ENCODE assay signal across 7 cellular contexts in the genomic region with DNA sequence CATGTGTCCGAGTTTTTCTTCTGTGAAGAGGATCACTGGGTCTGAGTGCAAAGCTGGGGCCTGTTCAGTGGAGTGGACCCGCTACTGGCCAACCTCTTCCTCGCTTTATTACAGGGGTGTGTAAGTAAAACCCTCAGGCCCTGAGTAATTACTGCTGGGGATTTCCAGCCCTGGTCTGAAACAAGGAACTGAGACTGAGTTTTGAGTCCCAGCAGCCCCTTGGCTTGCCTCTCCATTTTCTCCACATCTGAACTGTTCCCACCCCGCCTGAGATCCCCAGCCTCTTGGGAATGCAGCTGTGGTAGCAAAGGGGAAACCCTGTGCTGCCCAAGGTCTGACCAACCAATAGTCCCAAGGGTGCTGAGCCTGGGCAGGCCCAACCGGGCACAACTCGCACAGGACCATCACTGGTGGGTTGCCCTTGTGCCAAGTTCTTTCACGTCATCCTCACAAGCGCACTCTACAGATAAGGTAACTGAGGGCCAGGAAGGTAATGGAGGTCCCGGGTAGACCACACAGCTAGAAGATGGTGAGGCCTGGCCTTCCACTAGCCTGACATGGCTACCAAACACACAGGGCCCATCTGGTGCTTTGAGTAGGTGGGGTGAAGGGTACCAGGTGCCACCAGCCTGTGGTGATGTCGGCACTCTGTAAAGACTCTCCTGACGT. TPM values are rescaled to one million over a fixed set of nuclear protein-coding genes. Genes with fewer than 3 reads are reported as not detected.
A peak's percentile ranks its signal among the peaks of the same experiment; 100 is the strongest.
DNase-seq lines count a peak whose midpoint lies in the region; ATAC-seq and TF ChIP-seq lines count a peak whose summit lies in the region.

No MANE protein-coding gene starts in this region.

- H3K4me2 ChIP-seq in hepatocyte = no peak overlapping the region

- peaks cover 95% of the 10 kb centered on the region for H4K20me1 ChIP-seq in hepatocyte (ENCODE audit: insufficient read depth, poor library complexity, severe bottlenecking)

- H3K36me3 ChIP-seq in hepatocyte (replicated peaks; ENCODE audit: insufficient read depth, low read depth) = no peaks in the 10 kb centered on the region

- H3K27ac Mint-ChIP-seq in T-helper 1 cell treated with Interleukin-12 subunit alpha and Interleukin-12 subunit beta and Interleukin-4 antibody, amounts not matched to agents 30 μg/mL and 1 μg/mL, for 36 hours = peak overlapping the region; percentile 91

- peaks cover 2% of the 10 kb centered on the region for H3K36me3 Mint-ChIP-seq in T-helper 1 cell treated with Interleukin-12 subunit alpha and Interleukin-12 subunit beta and Interleukin-4 antibody, amounts not matched to agents 30 μg/mL and 1 μg/mL, for 36 hours (ENCODE audit: low read depth)

- H3K4me3 Mint-ChIP-seq in T-helper 1 cell treated with Interleukin-12 subunit alpha and Interleukin-12 subunit beta and Interleukin-4 antibody, amounts not matched to agents 30 μg/mL and 1 μg/mL, for 36 hours = peak overlapping the region; percentile 79

- peaks cover 96% of the 10 kb centered on the region for H3K79me2 ChIP-seq in hepatocyte

- H3K27ac ChIP-seq in hepatocyte = peak overlapping the region; percentile 66

- no peak overlapping the region for H3K4me3 ChIP-seq in hepatocyte

- no peaks in the 10 kb centered on the region for H3K27me3 ChIP-seq in hepatocyte

- no peaks in the 10 kb centered on the region for H3K9me3 Mint-ChIP-seq in T-helper 1 cell treated with Interleukin-12 subunit alpha and Interleukin-12 subunit beta and Interleukin-4 antibody, amounts not matched to agents 30 μg/mL and 1 μg/mL, for 36 hours

- TF ChIP-seq CTCF in hepatocyte (IDR thresholded peaks at IDR 0.05; ENCODE audit: poor library complexity) = no peak

- H3K27me3 Mint-ChIP-seq in T-helper 1 cell treated with Interleukin-12 subunit alpha and Interleukin-12 subunit beta and Interleukin-4 antibody, amounts not matched to agents 30 μg/mL and 1 μg/mL, for 36 hours (ENCODE audit: low read depth) = no peaks in the 10 kb centered on the region

- DNase-seq in hepatocyte (ENCODE audit: low spot score) (no peak), NCI-H510A (lab: John Stamatoyannopoulos, UW) (no peak), occipital lobe (lab: John Stamatoyannopoulos, UW) (no peak), mesenteric fat pad (ENCODE audit: low spot score) (no peak)

- no peak overlapping the region for H2AFZ ChIP-seq in hepatocyte

- peaks cover 79% of the 10 kb centered on the region for H3K4me1 Mint-ChIP-seq in T-helper 1 cell treated with Interleukin-12 subunit alpha and Interleukin-12 subunit beta and Interleukin-4 antibody, amounts not matched to agents 30 μg/mL and 1 μg/mL, for 36 hours (ENCODE audit: low read depth)

- ATAC-seq in GM18870 (IDR thresholded peaks at IDR 0.05; ENCODE audit: unreplicated experiment) (peak; percentile 30), HG02852 (IDR thresholded peaks at IDR 0.05; ENCODE audit: unreplicated experiment) (peak; percentile 30)

- WGBS in hepatocyte (ENCODE audit: low lambda C conversion rate, missing lambda C conversion rate) = 92% methylated on average over 11 of the region's 11 CpGs

- H3K9me2 ChIP-seq in hepatocyte (replicated peaks; ENCODE audit: insufficient read depth) = no peaks in the 10 kb centered on the region

- H3K4me1 ChIP-seq in hepatocyte (ENCODE audit: insufficient read depth) = peaks cover 35% of the 10 kb centered on the region

- no peaks in the 10 kb centered on the region for H3K9me3 ChIP-seq in hepatocyte (ENCODE audit: low read depth)

RNA-seq across cellular contexts. Expression of gene SLC35E1, which starts 13.7 kb away (rescaled TPM):
- 32.0 and 38.3 TPM in 2 replicates for total RNA-seq in hepatocyte
- 33.0 and 33.3 TPM in 2 replicates for polyA plus RNA-seq in hepatocyte
- 25.3 TPM for total RNA-seq in occipital lobe
- 48.7 TPM for total RNA-seq in mesenteric fat pad

RNA-seq across cellular contexts. Expression of gene MED26, which starts 42.1 kb away (rescaled TPM):
- total RNA-seq in hepatocyte = 4.9 and 6.6 TPM in 2 replicates
- polyA plus RNA-seq in hepatocyte = 7.8 and 8.0 TPM in 2 replicates
- 3.3 TPM for total RNA-seq in occipital lobe
- 12.7 TPM for total RNA-seq in mesenteric fat pad

RNA-seq across cellular contexts. Expression of gene CHERP, which starts 43.7 kb away (rescaled TPM):
- 6.1 and 7.8 TPM in 2 replicates for total RNA-seq in hepatocyte
- polyA plus RNA-seq in hepatocyte = 38.7 and 40.2 TPM in 2 replicates
- total RNA-seq in occipital lobe = 4.4 TPM
- total RNA-seq in mesenteric fat pad = 34.3 TPM
